Comparison of ENCODE assay signal across 8 cellular contexts in genomic region chr9:131502781-131503625, GRCh38. TPM values are rescaled to one million over a fixed set of nuclear protein-coding genes. Genes with fewer than 3 reads are reported as not detected.
DNase-seq lines count a peak whose midpoint lies in the region; ATAC-seq and TF ChIP-seq lines count a peak whose summit lies in the region.

A gene with protein sequence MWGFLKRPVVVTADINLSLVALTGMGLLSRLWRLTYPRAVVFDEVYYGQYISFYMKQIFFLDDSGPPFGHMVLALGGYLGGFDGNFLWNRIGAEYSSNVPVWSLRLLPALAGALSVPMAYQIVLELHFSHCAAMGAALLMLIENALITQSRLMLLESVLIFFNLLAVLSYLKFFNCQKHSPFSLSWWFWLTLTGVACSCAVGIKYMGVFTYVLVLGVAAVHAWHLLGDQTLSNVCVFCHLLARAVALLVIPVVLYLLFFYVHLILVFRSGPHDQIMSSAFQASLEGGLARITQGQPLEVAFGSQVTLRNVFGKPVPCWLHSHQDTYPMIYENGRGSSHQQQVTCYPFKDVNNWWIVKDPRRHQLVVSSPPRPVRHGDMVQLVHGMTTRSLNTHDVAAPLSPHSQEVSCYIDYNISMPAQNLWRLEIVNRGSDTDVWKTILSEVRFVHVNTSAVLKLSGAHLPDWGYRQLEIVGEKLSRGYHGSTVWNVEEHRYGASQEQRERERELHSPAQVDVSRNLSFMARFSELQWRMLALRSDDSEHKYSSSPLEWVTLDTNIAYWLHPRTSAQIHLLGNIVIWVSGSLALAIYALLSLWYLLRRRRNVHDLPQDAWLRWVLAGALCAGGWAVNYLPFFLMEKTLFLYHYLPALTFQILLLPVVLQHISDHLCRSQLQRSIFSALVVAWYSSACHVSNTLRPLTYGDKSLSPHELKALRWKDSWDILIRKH (plus strand): TSS chr9:131502918. CDS start chr9:131504219, 1,301 bp downstream.

- POLR2A ChIA-PET in OCI-LY7 (lab: Charles Lee) = interaction anchor here (1.0 kb wide), 1 partner anchor 10 kb away, joined by 3 read pairs; no protein-coding TSS in a partner anchor

- no peak within 1 kb of the TSS for H2AFZ ChIP-seq in OCI-LY7 (ENCODE audit: low read length)

- H3K36me3 ChIP-seq in OCI-LY7 (ENCODE audit: insufficient read depth, low read length) (peaks cover 35% of the 10 kb centered on the region), esophagus (ENCODE audit: control insufficient read depth in 2 of 2, insufficient read depth in 2 of 2, low read length in 1 of 2) (peaks cover 0 to 21% of the 10 kb centered on the region in 2 donors), mucosa of stomach (ENCODE audit: control insufficient read depth, insufficient read depth, low read length) (no peaks in the 10 kb centered on the region)

- H3K27me3 ChIP-seq in esophagus (ENCODE audit: control insufficient read depth in 1 of 2, insufficient read depth in 2 of 2, low read length in 2 of 2) (no peaks in the 10 kb centered on the region), mucosa of stomach (ENCODE audit: control insufficient read depth, insufficient read depth, low read length) (peaks cover 12% of the 10 kb centered on the region)

- no peak for TF ChIP-seq CTCF in OCI-LY7 (conservative IDR thresholded peaks at IDR 0.05; ENCODE audit: low read length)

- no peaks in the 10 kb centered on the region for H3K79me2 ChIP-seq in OCI-LY7 (ENCODE audit: insufficient read depth, low read depth, low read length)

- peak within 1 kb of the TSS; percentile 72 for H3K9ac ChIP-seq in mucosa of stomach (ENCODE audit: low read length)

- H3K36me3 Mint-ChIP-seq in activated T-cell treated with anti-CD3 and anti-CD28 coated beads, Interleukin-2, amount 50 U/mL, for 24 hours (ENCODE audit: low read depth) = peaks cover 70% of the 10 kb centered on the region

- H3K9me3 ChIP-seq in OCI-LY7 (ENCODE audit: low read length) = no peaks in the 10 kb centered on the region
- no peaks in the 10 kb centered on the region for H3K9me3 ChIP-seq in esophagus (ENCODE audit: control insufficient read depth in 2 of 2, insufficient read depth in 1 of 2, low read depth in 1 of 2, low read length in 1 of 2)
- H3K9me3 ChIP-seq in mucosa of stomach (ENCODE audit: control insufficient read depth, low read length) = no peaks in the 10 kb centered on the region

- peak; percentile 92 for DNase-seq in COLO829 (ENCODE audit: low spot score)
- DNase-seq in HuH-7 (ENCODE audit: low spot score) = peak; percentile 97
- DNase-seq in OCI-LY7 (ENCODE audit: low spot score) = no peak
- DNase-seq in activated T-cell treated with anti-CD3 and anti-CD28 coated beads, Interleukin-2, amount 50 U/mL, for 24 hours = peak; percentile 92
- peak; percentile 90 for DNase-seq in stimulated activated CD8-positive, alpha-beta memory T cell treated with anti-CD3 and anti-CD28 coated beads, Interleukin-4, amount 100 ng/mL, for 48 hours

- no peaks in the 10 kb centered on the region for H3K9me2 ChIP-seq in OCI-LY7 (ENCODE audit: insufficient read depth, low read length)

- intact Hi-C loops in OCI-LY7 (cut with micrococcal nuclease; ENCODE audit: unreplicated experiment) = no loop called here

- no peaks in the 10 kb centered on the region for H3K27me3 Mint-ChIP-seq in activated T-cell treated with anti-CD3 and anti-CD28 coated beads, Interleukin-2, amount 50 U/mL, for 24 hours

- H3K4me1 ChIP-seq in OCI-LY7 (ENCODE audit: insufficient read depth, low read length, poor library complexity, severe bottlenecking) (no peaks in the 10 kb centered on the region), esophagus (ENCODE audit: control insufficient read depth in 2 of 2, insufficient read depth in 2 of 2, low read length in 1 of 2) (peaks cover 3 to 7% of the 10 kb centered on the region in 2 donors), mucosa of stomach (ENCODE audit: control insufficient read depth, insufficient read depth, low read length) (peaks cover 13% of the 10 kb centered on the region)

- no TSS peak for BruUV-seq in OCI-LY7 (replicated peaks; lab: Mats Ljungman, UMichigan)

- H3K4me2 ChIP-seq in OCI-LY7 (ENCODE audit: low read length) = peak within 1 kb of the TSS; percentile 28; the same call in 1 of the 2 replicates

- H3K4me3 ChIP-seq in OCI-LY7 (ENCODE audit: low read depth, low read length, poor library complexity, severe bottlenecking) (no peak within 1 kb of the TSS), esophagus (ENCODE audit: low read depth in 1 of 2, low read length in 2 of 2) (peak within 1 kb of the TSS; percentile 69 to 85), mucosa of stomach (ENCODE audit: low read length) (peak within 1 kb of the TSS; percentile 40)

- no peaks in the 10 kb centered on the region for H4K20me1 ChIP-seq in OCI-LY7 (ENCODE audit: insufficient read depth, low read length)

- H3K4me3 Mint-ChIP-seq in activated T-cell treated with anti-CD3 and anti-CD28 coated beads, Interleukin-2, amount 50 U/mL, for 24 hours = peak within 1 kb of the TSS; percentile 93

- H3K4me1 Mint-ChIP-seq in activated T-cell treated with anti-CD3 and anti-CD28 coated beads, Interleukin-2, amount 50 U/mL, for 24 hours (ENCODE audit: low read depth) = peaks cover 72% of the 10 kb centered on the region

- CTCF ChIA-PET in OCI-LY7 (lab: Charles Lee; ENCODE audit: unreplicated experiment) = no interaction called here

- no peaks in the 10 kb centered on the region for H3K9me3 Mint-ChIP-seq in activated T-cell treated with anti-CD3 and anti-CD28 coated beads, Interleukin-2, amount 50 U/mL, for 24 hours

- H3K27ac ChIP-seq in OCI-LY7 (ENCODE audit: low read depth, low read length, poor library complexity, severe bottlenecking) (no peak within 1 kb of the TSS), esophagus (ENCODE audit: low read depth in 2 of 2, low read length in 1 of 2) (peak within 1 kb of the TSS; percentile 34 to 63)

- 1% methylated on average over 83 of the region's 83 CpGs for WGBS in esophagus, 2 donors

- ATAC-seq in GM21390 (IDR thresholded peaks at IDR 0.05; ENCODE audit: unreplicated experiment) = peak; percentile 86

- H3K27ac Mint-ChIP-seq in activated T-cell treated with anti-CD3 and anti-CD28 coated beads, Interleukin-2, amount 50 U/mL, for 24 hours = peak within 1 kb of the TSS; percentile 90

RNA-seq across cellular contexts. Expression of the gene that starts here (rescaled TPM):
- total RNA-seq in OCI-LY7 (2014; rRNA removed; shearing (Covaris generic)) = 2.2 and 4.7 TPM in 2 replicates
- 27.1 and 27.7 TPM in 2 replicates for total RNA-seq in OCI-LY7 (2022)
- polyA plus RNA-seq in esophagus = 10 to 100 TPM; 11.5 to 18.2 TPM
